In genomic region chr15:31801152-31801551, GRCh38 we compare ENCODE assay signal across 20 cellular contexts.
DNase-seq lines count a peak whose midpoint lies in the region; ATAC-seq and TF ChIP-seq lines count a peak whose summit lies in the region.
"Had no signal": no experiment of that assay in that cellular context is flagged by ENCODE, and none has a peak within 500 bp of the region (broad histone marks: within the 10 kb centered on the region; RNA-seq: fewer than 3 reads in every experiment).

No MANE protein-coding gene starts in this region.

- WGBS in neuronal stem cell (ENCODE audit: extremely low coverage in 2 of 2, insufficient read length in 2 of 2, insufficient replicate concordance in 1 of 2), 2 donors: no CpG with 5 or more reads among the region's 5 CpGs

- no peak for TF ChIP-seq CTCF in mesothelial cell of epicardium (IDR thresholded peaks at IDR 0.05; ENCODE audit: unreplicated experiment)

- no peak overlapping the region for H3K4me3 Mint-ChIP-seq in mesothelial cell of epicardium
- H3K4me3 Mint-ChIP-seq: B cell; dendritic cell treated with granulocyte-macrophage colony-stimulating factor and Interleukin-4, amounts not matched to agents 40 ng/mL and 50 ng/mL, for 4 days; T-helper 2 cell treated with Interferon-gamma antibody and Interleukin-4, amounts not matched to agents 5 μg/mL and 100 μg/mL, for 36 hours had no signal

- no peak overlapping the region for H4K91ac ChIP-seq in neuronal stem cell (ENCODE audit: low read depth, low read length, poor library complexity)

- peak overlapping the region; percentile 84 for H3K14ac ChIP-seq in neuronal stem cell (ENCODE audit: low read length)

- H3K4me2 ChIP-seq in neuronal stem cell (ENCODE audit: insufficient read depth, low read length, poor library complexity, severe bottlenecking): no peak overlapping the region
- H3K4me2 ChIP-seq: smooth muscle cell had no signal

- no peaks in the 10 kb centered on the region for H3K79me1 ChIP-seq in neuronal stem cell (ENCODE audit: low read depth, low read length)

- no peak overlapping the region for H2BK12ac ChIP-seq in neuronal stem cell (ENCODE audit: low read length)

- H3K36me3 ChIP-seq in neuronal stem cell (replicated peaks in 1 of 2; ENCODE audit: control insufficient read depth in 2 of 2, insufficient read depth in 2 of 2, low read length in 2 of 2): no peaks in the 10 kb centered on the region
- H3K36me3 ChIP-seq: HAP-1, pancreas, tibial nerve had no signal

- no peak overlapping the region for H3K4ac ChIP-seq in neuronal stem cell (ENCODE audit: low read length)

- H4K8ac ChIP-seq in neuronal stem cell (ENCODE audit: low read depth, low read length): no peak overlapping the region

- intact Hi-C loops in head of caudate nucleus (cut with DNase I): no loop called here

- peaks cover 2% of the 10 kb centered on the region for H3K27me3 Mint-ChIP-seq in mesothelial cell of epicardium (ENCODE audit: low read depth)
- H3K27me3 Mint-ChIP-seq: dendritic cell treated with granulocyte-macrophage colony-stimulating factor and Interleukin-4, amounts not matched to agents 40 ng/mL and 50 ng/mL, for 4 days had no signal

- H3K9me3 Mint-ChIP-seq in mesothelial cell of epicardium: no peaks in the 10 kb centered on the region
- H3K9me3 Mint-ChIP-seq: dendritic cell treated with granulocyte-macrophage colony-stimulating factor and Interleukin-4, amounts not matched to agents 40 ng/mL and 50 ng/mL, for 4 days; T-helper 2 cell treated with Interferon-gamma antibody and Interleukin-4, amounts not matched to agents 5 μg/mL and 100 μg/mL, for 36 hours had no signal

- ATAC-seq in HG02759 (IDR thresholded peaks at IDR 0.05; ENCODE audit: unreplicated experiment) (no peak), HG03045 (IDR thresholded peaks at IDR 0.05; ENCODE audit: unreplicated experiment) (no peak)
- ATAC-seq: activated CD4-positive, CD25-positive, alpha-beta regulatory T cell treated with anti-CD3 and anti-CD28 coated beads, Interleukin-2, amount 50 U/mL, for 24 hours; pancreas had no signal

- H2BK5ac ChIP-seq in neuronal stem cell (ENCODE audit: low read length): no peak overlapping the region

- H3K9me3 ChIP-seq in neuronal stem cell (replicated peaks in 1 of 2; ENCODE audit: control insufficient read depth in 2 of 2, insufficient read depth in 1 of 2, low read depth in 1 of 2, low read length in 2 of 2): peaks cover 0 to 3% of the 10 kb centered on the region in 2 donors
- H3K9me3 ChIP-seq: HAP-1, pancreas, tibial nerve had no signal

- no peak overlapping the region for H2BK120ac ChIP-seq in neuronal stem cell (ENCODE audit: low read depth, low read length)

- no peak overlapping the region for H3K9ac ChIP-seq in neuronal stem cell (ENCODE audit: low read depth, low read length, poor library complexity)

- no peaks in the 10 kb centered on the region for H3K36me3 Mint-ChIP-seq in mesothelial cell of epicardium

- H2AFZ ChIP-seq in neuronal stem cell (ENCODE audit: low read length): no peak overlapping the region

- DNase-seq in Daoy (ENCODE audit: low read depth) (peak; percentile 65), NCI-H1694 treated with DMSO at 0.1 percent for 48 hours (lab: John Stamatoyannopoulos, UW) (peak; percentile 4), head of caudate nucleus (peak; percentile 15 to 86 (median 64)), neuronal stem cell (ENCODE audit: low spot score) (no peak), mesothelial cell of epicardium (ENCODE audit: low spot score in 2 of 2, unreplicated experiment in 2 of 2) (no peak)
- DNase-seq in activated CD4-positive, alpha-beta T cell treated with anti-CD3 and anti-CD28 coated beads, Interleukin-2, amount 50 U/mL, for 1 hour: no peak
- DNase-seq: activated naive CD4-positive, alpha-beta T cell treated with Interleukin-2 at 50 U/mL for 16 hours; erythroblast; NCI-H1930; NK-92 treated with Interleukin-12 subunit alpha and Interleukin-12 subunit beta, amount 100 ng/mL, for 24 hours; pancreas had no signal

- H3K27me3 ChIP-seq in neuronal stem cell (ENCODE audit: control insufficient read depth in 3 of 3, insufficient read depth in 3 of 3, low read depth in 1 of 3, low read length in 3 of 3): no peaks in the 10 kb centered on the region
- H3K27me3 ChIP-seq: pancreas, tibial nerve had no signal

- H3K27ac Mint-ChIP-seq in mesothelial cell of epicardium: no peak overlapping the region
- H3K27ac Mint-ChIP-seq: B cell; dendritic cell treated with granulocyte-macrophage colony-stimulating factor and Interleukin-4, amounts not matched to agents 40 ng/mL and 50 ng/mL, for 4 days; T-helper 2 cell treated with Interferon-gamma antibody and Interleukin-4, amounts not matched to agents 5 μg/mL and 100 μg/mL, for 36 hours had no signal

- no peaks in the 10 kb centered on the region for H3K4me1 Mint-ChIP-seq in mesothelial cell of epicardium
- H3K4me1 Mint-ChIP-seq: B cell had no signal

- no peak overlapping the region for H3K18ac ChIP-seq in neuronal stem cell (ENCODE audit: low read length)

- no peak overlapping the region for H3K23ac ChIP-seq in neuronal stem cell (ENCODE audit: low read depth, low read length, poor library complexity)

- no peak overlapping the region for H2BK15ac ChIP-seq in neuronal stem cell (ENCODE audit: low read length)

- H2AK5ac ChIP-seq in neuronal stem cell (ENCODE audit: low read depth, low read length): no peak overlapping the region

- peaks cover 0 to 3% of the 10 kb centered on the region in 2 donors for H3K4me1 ChIP-seq in neuronal stem cell (ENCODE audit: control insufficient read depth in 2 of 2, insufficient read depth in 1 of 2, low read depth in 1 of 2, low read length in 2 of 2)
- H3K4me1 ChIP-seq: HAP-1, pancreas had no signal

- H3K27ac ChIP-seq in neuronal stem cell (replicated peaks; ENCODE audit: low read length): no peak overlapping the region
- H3K27ac ChIP-seq: pancreas, tibial nerve had no signal

- no peak overlapping the region for H3K4me3 ChIP-seq in neuronal stem cell (ENCODE audit: low read length in 2 of 2)
- H3K4me3 ChIP-seq: HAP-1, pancreas, smooth muscle cell, tibial nerve had no signal

Comparison
In these comparisons a context has a peak if more than half of its experiments do, and no peak if none do; other contexts are left out.
1. DNase-seq: peak in Daoy (single experiment), NCI-H1694 treated with DMSO at 0.1 percent for 48 hours (single experiment) and head of caudate nucleus (42 of 42); none in neuronal stem cell (single experiment), activated CD4-positive, alpha-beta T cell treated with anti-CD3 and anti-CD28 coated beads, Interleukin-2, amount 50 U/mL, for 1 hour (single experiment) and mesothelial cell of epicardium (0 of 2).